24 cellular contexts compared by ENCODE assay signal in genomic region chr20:51906049-51906448, GRCh38.
DNase-seq lines count a peak whose midpoint lies in the region; FAIRE-seq and TF ChIP-seq lines count a peak whose summit lies in the region.
"Had no signal": no experiment of that assay in that cellular context is flagged by ENCODE, and none has a peak within 500 bp of the region (broad histone marks: within the 10 kb centered on the region; RNA-seq: fewer than 3 reads in every experiment).

No MANE protein-coding gene starts in this region.

- peaks cover 0 to 16% (median 6%) of the 10 kb centered on the region in 4 experiments; a peak in 4 of 7 replicates for H3K4me1 ChIP-seq in H1 (replicated peaks in 1 of 4; ENCODE audit: control insufficient read depth in 3 of 4, insufficient read depth in 4 of 4, low read length in 3 of 4)

- H3K27ac Mint-ChIP-seq in mesothelial cell of epicardium, result no peak overlapping the region
- H3K27ac Mint-ChIP-seq: CD4-positive, CD25-positive, alpha-beta regulatory T cell had no signal

- no peaks in the 10 kb centered on the region for H3K9me3 ChIP-seq in H1 (ENCODE audit: insufficient read depth in 2 of 2, low read depth in 1 of 2, low read length in 1 of 2)
- H3K9me3 ChIP-seq: BE2C had no signal

- no peaks in the 10 kb centered on the region for H4K20me1 ChIP-seq in H1 (replicated peaks in 1 of 2; ENCODE audit: control insufficient read depth in 1 of 2, insufficient read depth in 2 of 2, low read length in 2 of 2)

- H4K8ac ChIP-seq in H1 (ENCODE audit: extremely low read depth, insufficient read depth, low read length), result no peak overlapping the region

- POLR2A ChIA-PET in H1 (lab: Charles Lee; ENCODE audit: partially characterized antibody), result no interaction called here

- H2BK20ac ChIP-seq in H1 (ENCODE audit: low read length), result peak overlapping the region; percentile 51; the same call in 1 of the 2 replicates

- H3K4me1 Mint-ChIP-seq in mesothelial cell of epicardium, result peaks cover 22% of the 10 kb centered on the region
- H3K4me1 Mint-ChIP-seq: CD4-positive, CD25-positive, alpha-beta regulatory T cell had no signal

- no peak overlapping the region for H3K14ac ChIP-seq in H1 (ENCODE audit: insufficient read length)

- no peaks in the 10 kb centered on the region for H3K9me3 Mint-ChIP-seq in mesothelial cell of epicardium

- no peaks in the 10 kb centered on the region for H3K27me3 Mint-ChIP-seq in mesothelial cell of epicardium (ENCODE audit: low read depth)

- H2AK5ac ChIP-seq in H1 (ENCODE audit: low read depth, low read length), result no peak overlapping the region

- no peak overlapping the region for H3K4me2 ChIP-seq in H1 (ENCODE audit: insufficient read depth in 1 of 2, low read depth in 2 of 2, low read length in 2 of 2)

- TF ChIP-seq CTCF in H1 (IDR thresholded peaks at IDR 0.05; ENCODE audit: control extremely low read depth in 1 of 3, insufficient read depth in 1 of 3, low read depth in 1 of 3, low read length in 3 of 3), result no peak
- TF ChIP-seq CTCF in mesothelial cell of epicardium (IDR thresholded peaks at IDR 0.05; ENCODE audit: unreplicated experiment), result no peak

- no peak for FAIRE-seq in H1 (lab: Jason Lieb, UNC)
- FAIRE-seq: GM12891, GM19239, K562, RCC 7860 had no signal

- H3K27ac ChIP-seq in H1 (ENCODE audit: low read depth, low read length), result no peak overlapping the region
- H3K27ac ChIP-seq: GM23248, SK-N-MC had no signal

- TF ChIP-seq POLR2A in H1 (IDR thresholded peaks at IDR 0.05; ENCODE audit: control extremely low read depth in 1 of 2, low read depth in 2 of 2, low read length in 2 of 2), result no peak

- H3K27me3 ChIP-seq in H1 (replicated peaks in 1 of 4; ENCODE audit: control insufficient read depth in 3 of 4, extremely low read depth in 1 of 4, insufficient read depth in 3 of 4, low read length in 3 of 4), result no peaks in the 10 kb centered on the region
- H3K27me3 ChIP-seq: BE2C had no signal

- H3K4ac ChIP-seq in H1 (replicated peaks; ENCODE audit: insufficient read length, low read depth, low read length), result peak overlapping the region; percentile 9

- no peak for TF ChIP-seq EP300 in H1 (IDR thresholded peaks at IDR 0.05; ENCODE audit: borderline replicate concordance in 1 of 2, low read depth in 2 of 2, low read length in 2 of 2)

- TF ChIP-seq RAD21 in H1 (IDR thresholded peaks at IDR 0.05 in 1 of 2, conservative IDR thresholded peaks at IDR 0.05 in 1 of 2; ENCODE audit: low read depth in 2 of 2, low read length in 2 of 2), result no peak

- H3K79me2 ChIP-seq in H1 (ENCODE audit: control insufficient read depth in 1 of 2, insufficient read depth in 2 of 2, low read length in 2 of 2), result no peaks in the 10 kb centered on the region

- no peak overlapping the region for H3K18ac ChIP-seq in H1 (ENCODE audit: extremely low read depth, low read length)

- no peak overlapping the region for H3K23ac ChIP-seq in H1 (ENCODE audit: insufficient read length)

- H3K79me1 ChIP-seq in H1 (ENCODE audit: low read depth, low read length), result no peaks in the 10 kb centered on the region

- H2BK5ac ChIP-seq in H1 (ENCODE audit: low read depth, low read length), result no peak overlapping the region

- H4K91ac ChIP-seq in H1 (replicated peaks; ENCODE audit: insufficient read length, low read length), result no peak overlapping the region

- no peak overlapping the region for H3K56ac ChIP-seq in H1 (replicated peaks; ENCODE audit: insufficient read length, low read depth, low read length)

- DNase-seq in NCI-H146 (lab: John Stamatoyannopoulos, UW), result peak; percentile 14
- DNase-seq in NCI-H146 treated with DMSO at 0.1 percent for 48 hours (lab: John Stamatoyannopoulos, UW; ENCODE audit: unreplicated experiment), result no peak
- peak; percentile 20 for DNase-seq in NCI-H187 treated with DMSO at 0.1 percent for 48 hours (lab: John Stamatoyannopoulos, UW)
- DNase-seq in H1 (ENCODE audit: low read depth in 1 of 2, low spot score in 2 of 2), result no peak
- no peak for DNase-seq in activated effector memory CD4-positive, alpha-beta T cell treated with Interleukin-2 at 50 U/mL for 16 hours
- no peak for DNase-seq in NCI-H1105 treated with DMSO at 0.1 percent for 48 hours (lab: John Stamatoyannopoulos, UW)
- DNase-seq in SHP77 (lab: John Stamatoyannopoulos, UW), result no peak
- no peak for DNase-seq in mesothelial cell of epicardium (ENCODE audit: low spot score in 2 of 2, unreplicated experiment in 2 of 2)
- DNase-seq: 8988T; BE2C; CD4-positive, CD25-positive, alpha-beta regulatory T cell; DMS153; EL; GM23248; NCI-H1092 treated with DMSO at 0.1 percent for 48 hours; NCI-H2081; NCI-H226; NCI-H526; NK-92 treated with Interleukin-12 subunit alpha and Interleukin-12 subunit beta, amount 100 ng/mL, for 24 hours had no signal

- no peaks in the 10 kb centered on the region for H3K36me3 Mint-ChIP-seq in mesothelial cell of epicardium
- H3K36me3 Mint-ChIP-seq: CD4-positive, CD25-positive, alpha-beta regulatory T cell had no signal

- no peaks in the 10 kb centered on the region; the same call in 1 of the 2 replicates for H3K23me2 ChIP-seq in H1 (ENCODE audit: low read depth, low read length)

- H3K4me3 Mint-ChIP-seq in mesothelial cell of epicardium, result no peak overlapping the region
- H3K4me3 Mint-ChIP-seq: CD4-positive, CD25-positive, alpha-beta regulatory T cell had no signal

- no peak overlapping the region for H3K4me3 ChIP-seq in H1 (ENCODE audit: extremely low read depth in 1 of 4, insufficient read depth in 2 of 4, low read depth in 3 of 4, low read length in 4 of 4)
- H3K4me3 ChIP-seq: GM23248, K562, SK-N-MC had no signal

- 0 out of 2 replicates have a peak overlapping the region, but pooled peaks have one; percentile 14 for H2BK12ac ChIP-seq in H1 (ENCODE audit: low read depth, low read length)

- H2BK120ac ChIP-seq in H1 (replicated peaks; ENCODE audit: low read depth, low read length), result no peak overlapping the region

- no peak overlapping the region for H3K9ac ChIP-seq in H1 (replicated peaks in 1 of 4; ENCODE audit: extremely low read depth in 1 of 4, low read depth in 3 of 4, low read length in 3 of 4)
- H3K9ac ChIP-seq: GM23248 had no signal

- no peak overlapping the region for H2BK15ac ChIP-seq in H1 (ENCODE audit: low read length)

- H4K5ac ChIP-seq in H1 (ENCODE audit: insufficient read length, low read depth, low read length), result no peak overlapping the region

- H2AFZ ChIP-seq in H1 (ENCODE audit: low read length), result no peak overlapping the region
- H2AFZ ChIP-seq: GM23248 had no signal

- 92% methylated on average over 6 of the region's 6 CpGs; no CpG with 5 or more reads in 1 of the 2 experiments for WGBS in H1 (ENCODE audit: extremely low coverage in 1 of 2, insufficient coverage in 1 of 2, insufficient read length in 1 of 2, insufficient replicate concordance in 2 of 2, low coverage in 1 of 2, low lambda C conversion rate in 2 of 2, missing lambda C conversion rate in 1 of 2), 2 experiments

- H3K36me3 ChIP-seq in H1 (ENCODE audit: control insufficient read depth in 2 of 4, insufficient read depth in 4 of 4, low read length in 3 of 4), result no peaks in the 10 kb centered on the region
- H3K36me3 ChIP-seq: BE2C had no signal

- CTCF ChIA-PET in H1 (lab: Charles Lee; ENCODE audit: partially characterized antibody), result no interaction called here

TF ChIP-seq in H1, 55 proteins besides CTCF, POLR2A, EP300 and RAD21:
- TF ChIP-seq JUND (IDR thresholded peaks at IDR 0.05; ENCODE audit: low read length) (no peak), BRCA1 (IDR thresholded peaks at IDR 0.05; ENCODE audit: low read depth, low read length) (no peak), TBP (IDR thresholded peaks at IDR 0.05; ENCODE audit: low read depth, low read length) (no peak), CBX5 (IDR thresholded peaks at IDR 0.05; ENCODE audit: low read depth, low read length) (no peak), CREB1 (IDR thresholded peaks at IDR 0.05) (no peak), RBBP5 (IDR thresholded peaks at IDR 0.05; ENCODE audit: borderline replicate concordance, low read depth, low read length) (no peak), TCF12 (IDR thresholded peaks at IDR 0.05; ENCODE audit: low read depth, low read length) (no peak), KDM1A (IDR thresholded peaks at IDR 0.05; ENCODE audit: borderline replicate concordance, low read length) (no peak), FOSL1 (IDR thresholded peaks at IDR 0.05; ENCODE audit: insufficient read depth, low read depth, low read length) (no peak), MAFK (IDR thresholded peaks at IDR 0.05; ENCODE audit: low read depth, low read length) (no peak), ATF2 (IDR thresholded peaks at IDR 0.05; ENCODE audit: low read length) (no peak), RXRA (IDR thresholded peaks at IDR 0.05; ENCODE audit: insufficient read depth, low read depth, low read length) (no peak), POLR2AphosphoS5 (IDR thresholded peaks at IDR 0.05; ENCODE audit: low read depth, low read length) (no peak), TEAD4 (IDR thresholded peaks at IDR 0.05; ENCODE audit: low read depth, low read length) (no peak)

Comparison
In these comparisons a context has a peak if more than half of its experiments do, and no peak if none do; other contexts are left out.
1. DNase-seq: peak in NCI-H146 (single experiment) and NCI-H187 treated with DMSO at 0.1 percent for 48 hours (single experiment); none in NCI-H146 treated with DMSO at 0.1 percent for 48 hours (single experiment), H1 (0 of 2), activated effector memory CD4-positive, alpha-beta T cell treated with Interleukin-2 at 50 U/mL for 16 hours (single experiment), NCI-H1105 treated with DMSO at 0.1 percent for 48 hours (single experiment), SHP77 (0 of 2) and mesothelial cell of epicardium (0 of 2).